8 cellular contexts compared by ENCODE assay signal in genomic region chr17:75096082-75096625, GRCh38. TPM values are rescaled to one million over a fixed set of nuclear protein-coding genes. Genes with fewer than 3 reads are reported as not detected.
DNase-seq lines count a peak whose midpoint lies in the region; ATAC-seq and TF ChIP-seq lines count a peak whose summit lies in the region.

No MANE protein-coding gene starts in this region.

- no peaks in the 10 kb centered on the region for H3K27me3 ChIP-seq in SJSA1 (replicated peaks)
- H3K27me3 ChIP-seq in gastroesophageal sphincter, result no peaks in the 10 kb centered on the region
- no peaks in the 10 kb centered on the region for H3K27me3 ChIP-seq in psoas muscle (ENCODE audit: insufficient read depth in 3 of 3, low read length in 2 of 3)

- H3K4me3 ChIP-seq in SJSA1 (no peak overlapping the region), gastroesophageal sphincter (no peak overlapping the region), psoas muscle (peak overlapping the region; percentile 7), OCI-LY7 (ENCODE audit: low read depth, low read length, poor library complexity, severe bottlenecking) (no peak overlapping the region)

- no TSS peak for BruUV-seq in OCI-LY7 (replicated peaks; lab: Mats Ljungman, UMichigan)

- H3K9me2 ChIP-seq in OCI-LY7 (ENCODE audit: insufficient read depth, low read length), result no peaks in the 10 kb centered on the region

- DNase-seq in GM20000 (ENCODE audit: low spot score) (peak; percentile 31), SJSA1 (ENCODE audit: low read depth in 1 of 2, low spot score in 2 of 2) (peak; percentile 90), psoas muscle (peak; percentile 67 to 79), D341Med (ENCODE audit: low spot score) (no peak), OCI-LY7 (ENCODE audit: low spot score) (no peak)
- DNase-seq in stimulated activated naive CD4-positive, alpha-beta T cell treated with Interleukin-2 at 50 U/mL for 16 hours (lab: John Stamatoyannopoulos, UW), result no peak

- CTCF ChIA-PET in OCI-LY7 (lab: Charles Lee; ENCODE audit: unreplicated experiment), result no interaction called here

- no peaks in the 10 kb centered on the region for H4K20me1 ChIP-seq in OCI-LY7 (ENCODE audit: insufficient read depth, low read length)

- POLR2A ChIA-PET in OCI-LY7 (lab: Charles Lee), result interaction anchor here (0.6 to 1.2 kb wide), 3 partner anchors 47 to 85 kb away, joined by 3 to 5 read pairs (median 4); no protein-coding TSS in a partner anchor

- no peak overlapping the region for H3K4me2 ChIP-seq in OCI-LY7 (ENCODE audit: low read length)

- no peak overlapping the region for H2AFZ ChIP-seq in OCI-LY7 (ENCODE audit: low read length)

- H3K79me2 ChIP-seq in OCI-LY7 (ENCODE audit: insufficient read depth, low read depth, low read length), result no peaks in the 10 kb centered on the region

- ATAC-seq in gastroesophageal sphincter (peak; percentile 78), psoas muscle (peak; percentile 79 to 93 (median 84)), HG03025 (IDR thresholded peaks at IDR 0.05; ENCODE audit: low FRiP score, unreplicated experiment) (no peak)

- H3K27ac ChIP-seq in SJSA1 (peak overlapping the region; percentile 3), gastroesophageal sphincter (peak overlapping the region in 1 of 4 donors; percentile 12), psoas muscle (peak overlapping the region; percentile 58), OCI-LY7 (ENCODE audit: low read depth, low read length, poor library complexity, severe bottlenecking) (no peak overlapping the region)

- no peak for TF ChIP-seq CTCF in GM20000 (IDR thresholded peaks at IDR 0.05; ENCODE audit: extremely low read depth, missing control alignments)
- TF ChIP-seq CTCF in gastroesophageal sphincter (IDR thresholded peaks at IDR 0.05), result no peak
- no peak for TF ChIP-seq CTCF in psoas muscle (IDR thresholded peaks at IDR 0.05)
- TF ChIP-seq CTCF in OCI-LY7 (conservative IDR thresholded peaks at IDR 0.05; ENCODE audit: low read length), result no peak

- TF ChIP-seq EP300 in gastroesophageal sphincter (IDR thresholded peaks at IDR 0.05), result no peak

- H3K9me3 ChIP-seq in SJSA1 (replicated peaks) (no peaks in the 10 kb centered on the region), gastroesophageal sphincter (no peaks in the 10 kb centered on the region), psoas muscle (no peaks in the 10 kb centered on the region), OCI-LY7 (ENCODE audit: low read length) (no peaks in the 10 kb centered on the region)

- H3K36me3 ChIP-seq in SJSA1 (no peaks in the 10 kb centered on the region), gastroesophageal sphincter (peaks cover 0 to 21% of the 10 kb centered on the region in 2 donors), psoas muscle (ENCODE audit: insufficient read depth in 1 of 2, low read depth in 1 of 2) (peaks cover 0 to 26% of the 10 kb centered on the region in 2 donors), OCI-LY7 (ENCODE audit: insufficient read depth, low read length) (no peaks in the 10 kb centered on the region)

- H3K4me1 ChIP-seq in SJSA1 (replicated peaks) (peaks cover 11% of the 10 kb centered on the region), gastroesophageal sphincter (peaks cover 0 to 24% (median 6%) of the 10 kb centered on the region in 3 donors), psoas muscle (peaks cover 14% of the 10 kb centered on the region), OCI-LY7 (ENCODE audit: insufficient read depth, low read length, poor library complexity, severe bottlenecking) (peaks cover 5% of the 10 kb centered on the region)

- 50 to 52% methylated on average over 7 to 11 of the region's 14 CpGs for WGBS in gastroesophageal sphincter (ENCODE audit: low coverage in 1 of 2), 2 donors
- 47 to 54% (median 54%) methylated on average over 13 to 14 of the region's 14 CpGs for WGBS in psoas muscle, 3 donors

- no peak for TF ChIP-seq POLR2A in gastroesophageal sphincter (IDR thresholded peaks at IDR 0.05)

- intact Hi-C loops in psoas muscle (cut with DNase I) (no loop called here), OCI-LY7 (cut with micrococcal nuclease; ENCODE audit: unreplicated experiment) (no loop called here)

RNA-seq across cellular contexts. Expression of gene SLC16A5, which starts 8.4 kb away (rescaled TPM):
- 0.50 and 0.71 TPM in 2 replicates for total RNA-seq in SJSA1 (2014; rRNA removed; shearing (Covaris generic))
- total RNA-seq in gastroesophageal sphincter (1 to 10 TPM; 4.0 to 6.9 (median 5.2) TPM), psoas muscle (10 to 100 TPM in 1 of 4 donors, 1 to 10 TPM in 3; 5.6 to 10.7 (median 8.1) TPM), OCI-LY7 (2022) (not detected in 2 replicates)
- polyA plus RNA-seq in psoas muscle, result 1 to 10 TPM; 1.2 to 4.5 (median 3.8) TPM
- not detected in 2 replicates for total RNA-seq in OCI-LY7 (2014; rRNA removed; shearing (Covaris generic))

RNA-seq across cellular contexts. Expression of gene ARMC7, which starts 13.6 kb away (rescaled TPM):
- total RNA-seq in SJSA1 (2014; rRNA removed; shearing (Covaris generic)), result 5.3 and 6.6 TPM in 2 replicates
- total RNA-seq in gastroesophageal sphincter (1 to 10 TPM; 2.4 to 6.1 (median 3.9) TPM), psoas muscle (1 to 10 TPM; 2.7 to 7.0 (median 3.6) TPM), OCI-LY7 (2022) (16.9 and 19.9 TPM in 2 replicates)
- 1 to 10 TPM; 3.3 to 6.4 (median 4.9) TPM for polyA plus RNA-seq in psoas muscle
- total RNA-seq in OCI-LY7 (2014; rRNA removed; shearing (Covaris generic)), result 6.8 and 7.1 TPM in 2 replicates

RNA-seq across cellular contexts. Expression of gene NT5C, which starts 35.4 kb away (rescaled TPM):
- 130 and 136 TPM in 2 replicates for total RNA-seq in SJSA1 (2014; rRNA removed; shearing (Covaris generic))
- total RNA-seq in gastroesophageal sphincter (100 to 1,000 TPM in 2 of 4 donors, 10 to 100 TPM in 2; 74.5 to 121 (median 99.6) TPM), psoas muscle (10 to 100 TPM; 16.4 to 44.2 (median 29.4) TPM), OCI-LY7 (2022) (106 and 107 TPM in 2 replicates)
- 10 to 100 TPM; 19.7 to 84.0 (median 56.3) TPM for polyA plus RNA-seq in psoas muscle
- total RNA-seq in OCI-LY7 (2014; rRNA removed; shearing (Covaris generic)), result 229 and 259 TPM in 2 replicates

RNA-seq across cellular contexts. Expression of gene KCTD2, which starts 49.1 kb away (rescaled TPM):
- total RNA-seq in SJSA1 (2014; rRNA removed; shearing (Covaris generic)), result 24.4 and 28.6 TPM in 2 replicates
- total RNA-seq in gastroesophageal sphincter, result 10 to 100 TPM; 27.1 to 39.7 (median 28.8) TPM
- 10 to 100 TPM; 29.2 to 38.7 (median 35.2) TPM for total RNA-seq in psoas muscle
- 10 to 100 TPM; 26.9 to 71.2 (median 29.7) TPM for polyA plus RNA-seq in psoas muscle
- total RNA-seq in OCI-LY7 (2014; rRNA removed; shearing (Covaris generic)), result 26.0 and 29.8 TPM in 2 replicates
- total RNA-seq in OCI-LY7 (2022), result 21.0 and 26.3 TPM in 2 replicates

RNA-seq across cellular contexts. Expression of gene ATP5PD, which starts 49.4 kb away (rescaled TPM):
- total RNA-seq in SJSA1 (2014; rRNA removed; shearing (Covaris generic)), result 601 and 1,079 TPM in 2 replicates
- 100 to 1,000 TPM; 213 to 337 (median 307) TPM for total RNA-seq in gastroesophageal sphincter
- 100 to 1,000 TPM; 409 to 577 (median 500) TPM for total RNA-seq in psoas muscle
- polyA plus RNA-seq in psoas muscle, result 100 to 1,000 TPM; 619 to 931 (median 653) TPM
- total RNA-seq in OCI-LY7 (2014; rRNA removed; shearing (Covaris generic)), result 293 and 301 TPM in 2 replicates
- total RNA-seq in OCI-LY7 (2022), result 314 and 317 TPM in 2 replicates

Comparison
In these comparisons a context has a peak if more than half of its experiments do, and no peak if none do; other contexts are left out.
1. DNase-seq: peak in GM20000 (single experiment), SJSA1 (2 of 2) and psoas muscle (2 of 2); none in D341Med (single experiment), OCI-LY7 (single experiment) and stimulated activated naive CD4-positive, alpha-beta T cell treated with Interleukin-2 at 50 U/mL for 16 hours (single experiment).